ENCODE assay signal across 11 cellular contexts in the genomic region with DNA sequence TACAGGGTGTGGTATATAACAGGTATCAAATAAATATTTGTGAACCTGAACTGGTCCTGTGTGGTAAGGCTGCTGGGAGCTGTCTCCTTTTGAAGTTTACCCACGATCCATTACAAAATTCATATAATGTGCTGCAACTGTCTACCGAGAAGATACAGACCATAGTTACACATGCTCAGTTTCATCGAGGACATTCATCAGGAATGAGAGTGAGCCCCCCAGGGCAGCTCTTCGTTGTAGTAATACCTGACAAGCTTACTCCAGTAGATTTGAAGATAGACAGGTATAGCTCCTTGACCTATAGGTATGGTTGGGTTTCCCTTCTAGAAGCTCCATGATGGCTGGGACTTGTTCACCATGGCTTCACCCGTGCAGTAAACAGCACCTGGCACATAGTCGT. TPM values are rescaled to one million over a fixed set of nuclear protein-coding genes. Genes with fewer than 3 reads are reported as not detected.
DNase-seq lines count a peak whose midpoint lies in the region; ATAC-seq and TF ChIP-seq lines count a peak whose summit lies in the region.
"Had no signal": no experiment of that assay in that cellular context is flagged by ENCODE, and none has a peak within 500 bp of the region (broad histone marks: within the 10 kb centered on the region; RNA-seq: fewer than 3 reads in every experiment).

No MANE protein-coding gene starts in this region.

- CTCF ChIA-PET in activated CD8-positive, alpha-beta T cell treated with anti-CD3 and anti-CD28 coated beads, Interleukin-2, amount 10 ng/mL, durations not matched to agents 7 days and 5 days (lab: Charles Lee): interaction anchor here (1.0 to 3.8 kb wide), 5 partner anchors 8 to 20 kb away, joined by 3 to 24 read pairs (median 7); no protein-coding TSS in a partner anchor

- H3K4me3 ChIP-seq in thyroid gland (replicated peaks in 1 of 3): no peak overlapping the region
- H3K4me3 ChIP-seq in psoas muscle: no peak overlapping the region
- H3K4me3 ChIP-seq: PC-9 had no signal

- H3K27ac ChIP-seq in thyroid gland: peak overlapping the region in 2 of 3 donors; percentile 32 to 68
- H3K27ac ChIP-seq in psoas muscle: no peak overlapping the region
- H3K27ac ChIP-seq: PC-9 had no signal

- intact Hi-C loops in thyroid gland (cut with DNase I): no loop called here
- intact Hi-C loops in psoas muscle (cut with DNase I): no loop called here

- H3K4me1 ChIP-seq in thyroid gland (peaks cover 29 to 56% of the 10 kb centered on the region in 2 donors), psoas muscle (peaks cover 6% of the 10 kb centered on the region)

- H3K36me3 ChIP-seq in thyroid gland (no peaks in the 10 kb centered on the region), psoas muscle (ENCODE audit: insufficient read depth in 1 of 2, low read depth in 1 of 2) (peaks cover 0 to 2% of the 10 kb centered on the region in 2 donors)

- H3K27ac Mint-ChIP-seq in activated T-cell treated with anti-CD3 and anti-CD28 coated beads, Interleukin-2, amount 50 U/mL, for 72 hours: peak overlapping the region; percentile 97
- peak overlapping the region; percentile 94 for H3K27ac Mint-ChIP-seq in activated CD8-positive, alpha-beta T cell treated with anti-CD3 and anti-CD28 coated beads, Interleukin-2, amount 10 ng/mL, durations not matched to agents 7 days and 5 days
- peak overlapping the region; percentile 79 to 97 (median 94) for H3K27ac Mint-ChIP-seq in immature natural killer cell

- 91 to 95% methylated on average over 6 of the region's 6 CpGs for WGBS in thyroid gland, 2 donors
- WGBS in psoas muscle, 3 donors: 87 to 94% (median 90%) methylated on average over 6 of the region's 6 CpGs

- peaks cover 24% of the 10 kb centered on the region for H3K27me3 Mint-ChIP-seq in activated T-cell treated with anti-CD3 and anti-CD28 coated beads, Interleukin-2, amount 50 U/mL, for 72 hours (ENCODE audit: low read depth)
- H3K27me3 Mint-ChIP-seq in activated CD8-positive, alpha-beta T cell treated with anti-CD3 and anti-CD28 coated beads, Interleukin-2, amount 10 ng/mL, durations not matched to agents 7 days and 5 days (ENCODE audit: low read depth): no peaks in the 10 kb centered on the region
- H3K27me3 Mint-ChIP-seq in immature natural killer cell (ENCODE audit: low read depth in 3 of 3): no peaks in the 10 kb centered on the region

- no peak for TF ChIP-seq POLR2A in thyroid gland (IDR thresholded peaks at IDR 0.05)

- H3K9me3 ChIP-seq in thyroid gland (no peaks in the 10 kb centered on the region), psoas muscle (no peaks in the 10 kb centered on the region)

- peak overlapping the region; percentile 28 to 87 for H3K4me3 Mint-ChIP-seq in activated T-cell treated with anti-CD3 and anti-CD28 coated beads, Interleukin-2, amount 50 U/mL, for 72 hours
- H3K4me3 Mint-ChIP-seq in activated CD8-positive, alpha-beta T cell treated with anti-CD3 and anti-CD28 coated beads, Interleukin-2, amount 10 ng/mL, durations not matched to agents 7 days and 5 days: peak overlapping the region; percentile 47
- H3K4me3 Mint-ChIP-seq in immature natural killer cell: peak overlapping the region; percentile 70 to 89 (median 72)

- peaks cover 13 to 16% of the 10 kb centered on the region in 2 donors for H3K36me3 Mint-ChIP-seq in activated T-cell treated with anti-CD3 and anti-CD28 coated beads, Interleukin-2, amount 50 U/mL, for 72 hours (ENCODE audit: insufficient read depth in 2 of 2)
- peaks cover 68% of the 10 kb centered on the region for H3K36me3 Mint-ChIP-seq in activated CD8-positive, alpha-beta T cell treated with anti-CD3 and anti-CD28 coated beads, Interleukin-2, amount 10 ng/mL, durations not matched to agents 7 days and 5 days (ENCODE audit: low read depth)
- peaks cover 13 to 39% (median 38%) of the 10 kb centered on the region in 3 donors for H3K36me3 Mint-ChIP-seq in immature natural killer cell

- TF ChIP-seq CTCF in thyroid gland (IDR thresholded peaks at IDR 0.05) (no peak), psoas muscle (IDR thresholded peaks at IDR 0.05) (no peak)

- POLR2A ChIA-PET in activated CD8-positive, alpha-beta T cell treated with anti-CD3 and anti-CD28 coated beads, Interleukin-2, amount 10 ng/mL, durations not matched to agents 7 days and 5 days (lab: Charles Lee): interaction anchor here (0.6 to 3.4 kb wide), 5 partner anchors 10 to 314 kb away, joined by 3 to 24 read pairs (median 3); partner anchors contain the start of genes ARMC2 and FOXO3

- no peaks in the 10 kb centered on the region for H3K27me3 ChIP-seq in thyroid gland
- H3K27me3 ChIP-seq in psoas muscle (ENCODE audit: insufficient read depth in 3 of 3, low read length in 2 of 3): no peaks in the 10 kb centered on the region

- peaks cover 43% of the 10 kb centered on the region for H3K4me1 Mint-ChIP-seq in activated T-cell treated with anti-CD3 and anti-CD28 coated beads, Interleukin-2, amount 50 U/mL, for 72 hours (ENCODE audit: low read depth)
- peaks cover 63% of the 10 kb centered on the region for H3K4me1 Mint-ChIP-seq in activated CD8-positive, alpha-beta T cell treated with anti-CD3 and anti-CD28 coated beads, Interleukin-2, amount 10 ng/mL, durations not matched to agents 7 days and 5 days (ENCODE audit: low read depth)
- H3K4me1 Mint-ChIP-seq in immature natural killer cell: peaks cover 52 to 61% of the 10 kb centered on the region in 2 donors

- peaks cover 2 to 6% of the 10 kb centered on the region in 2 donors for H3K9me3 Mint-ChIP-seq in activated T-cell treated with anti-CD3 and anti-CD28 coated beads, Interleukin-2, amount 50 U/mL, for 72 hours
- H3K9me3 Mint-ChIP-seq in activated CD8-positive, alpha-beta T cell treated with anti-CD3 and anti-CD28 coated beads, Interleukin-2, amount 10 ng/mL, durations not matched to agents 7 days and 5 days (ENCODE audit: insufficient read depth): peaks cover 5% of the 10 kb centered on the region
- no peaks in the 10 kb centered on the region for H3K9me3 Mint-ChIP-seq in immature natural killer cell

- no peak for DNase-seq in activated T-cell treated with anti-CD3 and anti-CD28 coated beads, Interleukin-2, amount 50 U/mL, for 72 hours
- no peak for DNase-seq in activated T-cell treated with anti-CD3 and anti-CD28 coated beads for 4 hours
- DNase-seq in activated CD8-positive, alpha-beta T cell treated with anti-CD3 and anti-CD28 coated beads, Interleukin-2, amount 10 ng/mL, durations not matched to agents 7 days and 5 days: no peak
- DNase-seq in immature natural killer cell: no peak
- no peak for DNase-seq in thyroid gland
- DNase-seq in superior temporal gyrus (ENCODE audit: extremely low spot score): no peak
- DNase-seq in GF-D8 (lab: John Stamatoyannopoulos, UW): no peak
- DNase-seq in psoas muscle: no peak
- DNase-seq: GOT3, MV-4-11, PC-9 had no signal

- ATAC-seq in activated T-cell treated with anti-CD3 and anti-CD28 coated beads, Interleukin-2, amount 50 U/mL, for 72 hours (replicated peaks in 1 of 2): no peak
- no peak for ATAC-seq in activated CD8-positive, alpha-beta T cell treated with anti-CD3 and anti-CD28 coated beads, Interleukin-2, amount 10 ng/mL, durations not matched to agents 7 days and 5 days
- ATAC-seq in psoas muscle: no peak

RNA-seq across cellular contexts. Expression of gene ARMC2, which starts 25.7 kb away (rescaled TPM):
- 1 to 10 TPM; 2.2 to 2.9 TPM for total RNA-seq in activated T-cell treated with anti-CD3 and anti-CD28 coated beads, Interleukin-2, amount 50 U/mL, for 72 hours
- total RNA-seq in activated CD8-positive, alpha-beta T cell treated with anti-CD3 and anti-CD28 coated beads, Interleukin-2, amount 10 ng/mL, durations not matched to agents 7 days and 5 days: 10 to 100 TPM; 10.3 to 10.9 TPM
- polyA plus RNA-seq in immature natural killer cell (1 to 10 TPM; 4.0 to 8.5 (median 4.2) TPM), psoas muscle (1 to 10 TPM in 2 of 3 donors, under 1 TPM in 1; 0.56 to 2.0 (median 1.4) TPM)
- total RNA-seq in thyroid gland (1 to 10 TPM; 5.2 to 9.3 (median 6.9) TPM), psoas muscle (1 to 10 TPM; 1.7 to 3.7 (median 2.6) TPM)
